ENCODE assay signal across 12 cellular contexts in genomic region chr17:1374426-1375177, GRCh38. TPM values are rescaled to one million over a fixed set of nuclear protein-coding genes. Genes with fewer than 3 reads are reported as not detected.
DNase-seq lines count a peak whose midpoint lies in the region; ATAC-seq and TF ChIP-seq lines count a peak whose summit lies in the region.
"Had no signal": no experiment of that assay in that cellular context is flagged by ENCODE, and none has a peak within 500 bp of the region (broad histone marks: within the 10 kb centered on the region; RNA-seq: fewer than 3 reads in every experiment).

No MANE protein-coding gene starts in this region.

- H3K27me3 Mint-ChIP-seq in activated T-helper 1 cell treated with anti-CD3 and anti-CD28 coated beads, Interleukin-12 subunit alpha, Interleukin-12 subunit beta, Interleukin-2, Interleukin-4 antibody, amounts not matched to agents 30 ng/mL and 10 ng/mL and 1 ng/mL, durations not matched to agents 14 hours and 24 hours and 36 hours (ENCODE audit: insufficient read depth): no peaks in the 10 kb centered on the region

- no peaks in the 10 kb centered on the region for H3K27me3 ChIP-seq in cardiac muscle cell
- no peaks in the 10 kb centered on the region for H3K27me3 ChIP-seq in right cardiac atrium (ENCODE audit: control insufficient read depth, insufficient read depth)
- H3K27me3 ChIP-seq: breast epithelium, SJCRH30, suprapubic skin had no signal

- H3K9me3 ChIP-seq in cardiac muscle cell (ENCODE audit: low read depth) (no peaks in the 10 kb centered on the region), right cardiac atrium (ENCODE audit: control insufficient read depth, low read length) (no peaks in the 10 kb centered on the region), mesodermal cell (ENCODE audit: control insufficient read depth, low read length) (no peaks in the 10 kb centered on the region)
- H3K9me3 ChIP-seq: breast epithelium, SJCRH30, suprapubic skin had no signal

- no peak overlapping the region for H3K4me3 ChIP-seq in cardiac muscle cell
- no peak overlapping the region for H3K4me3 ChIP-seq in right cardiac atrium (ENCODE audit: low read length)
- no peak overlapping the region for H3K4me3 ChIP-seq in mesodermal cell (ENCODE audit: extremely low read depth, insufficient read depth, low read length, poor library complexity, severe bottlenecking)
- H3K4me3 ChIP-seq: breast epithelium, SJCRH30, suprapubic skin had no signal

- H3K27ac ChIP-seq in cardiac muscle cell: peak overlapping the region; percentile 42
- no peak overlapping the region for H3K27ac ChIP-seq in right cardiac atrium (ENCODE audit: low read length)
- peak overlapping the region; percentile 10 for H3K27ac ChIP-seq in mesodermal cell (ENCODE audit: low read depth, low read length, severe bottlenecking)
- H3K27ac ChIP-seq: SJCRH30, suprapubic skin had no signal

- no peak for TF ChIP-seq CTCF in cardiac muscle cell (IDR thresholded peaks at IDR 0.05; ENCODE audit: low read depth, low read length)

- no peaks in the 10 kb centered on the region for H3K9me3 Mint-ChIP-seq in activated T-helper 1 cell treated with anti-CD3 and anti-CD28 coated beads, Interleukin-12 subunit alpha, Interleukin-12 subunit beta, Interleukin-2, Interleukin-4 antibody, amounts not matched to agents 30 ng/mL and 10 ng/mL and 1 ng/mL, durations not matched to agents 14 hours and 24 hours and 36 hours

- H3K4me1 ChIP-seq in cardiac muscle cell (ENCODE audit: low read depth) (peaks cover 30% of the 10 kb centered on the region), right cardiac atrium (ENCODE audit: control insufficient read depth, insufficient read depth, low read length) (peaks cover 18% of the 10 kb centered on the region), mesodermal cell (ENCODE audit: control insufficient read depth, insufficient read depth, low read length, poor library complexity, severe bottlenecking) (peaks cover 3% of the 10 kb centered on the region)
- H3K4me1 ChIP-seq: SJCRH30 had no signal

- peaks cover 13% of the 10 kb centered on the region for H3K36me3 Mint-ChIP-seq in activated T-helper 1 cell treated with anti-CD3 and anti-CD28 coated beads, Interleukin-12 subunit alpha, Interleukin-12 subunit beta, Interleukin-2, Interleukin-4 antibody, amounts not matched to agents 30 ng/mL and 10 ng/mL and 1 ng/mL, durations not matched to agents 14 hours and 24 hours and 36 hours (ENCODE audit: low read depth)

- DNase-seq in cardiac muscle cell (ENCODE audit: low read depth in 1 of 2, low spot score in 1 of 2): no peak
- DNase-seq in right cardiac atrium: no peak
- DNase-seq in activated T-helper 1 cell treated with anti-CD3 and anti-CD28 coated beads, Interleukin-12 subunit alpha, Interleukin-12 subunit beta, Interleukin-2, Interleukin-4 antibody, amounts not matched to agents 30 ng/mL and 10 ng/mL and 1 ng/mL, durations not matched to agents 14 hours and 24 hours and 36 hours (ENCODE audit: low spot score): no peak
- no peak for DNase-seq in NCI-H524 (lab: John Stamatoyannopoulos, UW)
- DNase-seq in NCI-H748 treated with DMSO at 0.1 percent for 48 hours (lab: John Stamatoyannopoulos, UW): no peak
- no peak for DNase-seq in HCEC 1CT
- no peak for DNase-seq in central memory CD4-positive, alpha-beta T cell
- DNase-seq: SJCRH30; stimulated activated CD4-positive, alpha-beta T cell treated with anti-CD3 and anti-CD28 coated beads, Interleukin-1b, Interleukin-23, amount 100 ng/mL, for 48 hours had no signal

- no peak for ATAC-seq in right cardiac atrium

- peak overlapping the region; percentile 53 for H3K27ac Mint-ChIP-seq in activated T-helper 1 cell treated with anti-CD3 and anti-CD28 coated beads, Interleukin-12 subunit alpha, Interleukin-12 subunit beta, Interleukin-2, Interleukin-4 antibody, amounts not matched to agents 30 ng/mL and 10 ng/mL and 1 ng/mL, durations not matched to agents 14 hours and 24 hours and 36 hours

- peaks cover 61% of the 10 kb centered on the region for H3K4me1 Mint-ChIP-seq in activated T-helper 1 cell treated with anti-CD3 and anti-CD28 coated beads, Interleukin-12 subunit alpha, Interleukin-12 subunit beta, Interleukin-2, Interleukin-4 antibody, amounts not matched to agents 30 ng/mL and 10 ng/mL and 1 ng/mL, durations not matched to agents 14 hours and 24 hours and 36 hours (ENCODE audit: low read depth)

- WGBS in right cardiac atrium: 59% methylated on average over 10 of the region's 10 CpGs
- 93 to 97% methylated on average over 6 to 8 of the region's 10 CpGs for WGBS in mesodermal cell (ENCODE audit: insufficient coverage in 2 of 2), 2 experiments

- intact Hi-C loops in right cardiac atrium (cut with DNase I): no loop called here
- intact Hi-C loops in activated T-helper 1 cell treated with anti-CD3 and anti-CD28 coated beads, Interleukin-12 subunit alpha, Interleukin-12 subunit beta, Interleukin-2, Interleukin-4 antibody, amounts not matched to agents 30 ng/mL and 10 ng/mL and 1 ng/mL, durations not matched to agents 14 hours and 24 hours and 36 hours (cut with micrococcal nuclease): loop anchor here (2.0 kb wide), 2 partner anchors 14 to 16 kb away; no protein-coding TSS in a partner anchor

- H3K36me3 ChIP-seq in cardiac muscle cell: no peaks in the 10 kb centered on the region
- H3K36me3 ChIP-seq in mesodermal cell (ENCODE audit: control insufficient read depth, insufficient read depth, low read length): peaks cover 79% of the 10 kb centered on the region
- H3K36me3 ChIP-seq: breast epithelium had no signal

- peak overlapping the region; percentile 23 for H3K4me3 Mint-ChIP-seq in activated T-helper 1 cell treated with anti-CD3 and anti-CD28 coated beads, Interleukin-12 subunit alpha, Interleukin-12 subunit beta, Interleukin-2, Interleukin-4 antibody, amounts not matched to agents 30 ng/mL and 10 ng/mL and 1 ng/mL, durations not matched to agents 14 hours and 24 hours and 36 hours

RNA-seq across cellular contexts. Expression of gene YWHAE, which starts 25.4 kb away (rescaled TPM):
- 1,409 and 2,297 TPM in 2 replicates for total RNA-seq in cardiac muscle cell
- polyA plus RNA-seq in cardiac muscle cell: 658 and 685 TPM in 2 replicates
- total RNA-seq in right cardiac atrium: 100 to 1,000 TPM; 484 to 570 (median 535) TPM
- polyA plus RNA-seq in right cardiac atrium: 366 TPM
- 439 and 444 TPM in 2 replicates for total RNA-seq in activated T-helper 1 cell treated with anti-CD3 and anti-CD28 coated beads, Interleukin-12 subunit alpha, Interleukin-12 subunit beta, Interleukin-2, Interleukin-4 antibody, amounts not matched to agents 30 ng/mL and 10 ng/mL and 1 ng/mL, durations not matched to agents 14 hours and 24 hours and 36 hours
- 846 TPM for polyA plus RNA-seq in mesodermal cell (2013, experiment 1 of 2)
- 947 TPM for polyA plus RNA-seq in mesodermal cell (2013, experiment 2 of 2)
